ENCODE assay signal across 8 cellular contexts in genomic region chr6:15491255-15491985, GRCh38.
A peak's percentile ranks its signal among the peaks of the same experiment; 100 is the strongest.
DNase-seq lines count a peak whose midpoint lies in the region; ATAC-seq and TF ChIP-seq lines count a peak whose summit lies in the region.

No MANE protein-coding gene starts in this region.

- H3K4me3 Mint-ChIP-seq in T-cell, result peak overlapping the region in 1 of 3 donors; percentile 16

- POLR2A ChIA-PET in T-cell (lab: Charles Lee), result no interaction called here

- CTCF ChIA-PET in T-cell (lab: Charles Lee), result interaction anchor here (0.6 to 1.0 kb wide), 3 partner anchors 1220 to 1606 kb away, joined by 3 to 7 read pairs (median 5); no protein-coding TSS in a partner anchor

- H3K27me3 ChIP-seq in adrenal gland, result no peaks in the 10 kb centered on the region
- no peaks in the 10 kb centered on the region for H3K27me3 ChIP-seq in heart left ventricle

- TF ChIP-seq POLR2A in adrenal gland (IDR thresholded peaks at IDR 0.05) (peak in 1 of 2 donors; percentile 14), heart left ventricle (IDR thresholded peaks at IDR 0.05) (no peak)

- 6 to 10% (median 9%) methylated on average over 9 of the region's 9 CpGs for whole genome bisulfite sequencing in adrenal gland, 4 donors
- 11 to 18% (median 17%) methylated on average over 9 of the region's 9 CpGs for WGBS in heart left ventricle, 4 donors

- ATAC-seq in T-cell (replicated peaks in 1 of 4) (peak; percentile 81 to 87 (median 82)), heart left ventricle (peak; percentile 43 to 69 (median 62)), HG02610 (IDR thresholded peaks at IDR 0.05; ENCODE audit: unreplicated experiment) (no peak), GM21381 (IDR thresholded peaks at IDR 0.05; ENCODE audit: unreplicated experiment) (no peak)

- no peaks in the 10 kb centered on the region for H3K27me3 Mint-ChIP-seq in T-cell

- intact Hi-C loops in adrenal gland (cut with DNase I) (loop anchor here in 1 of 2 donors (10.0 kb wide), 1 partner anchor 1277 kb away; no protein-coding TSS in a partner anchor), heart left ventricle (cut with DNase I) (loop anchor here (2.0 to 10.0 kb wide), 13 partner anchors 39 to 1364 kb away; partner anchors contain the start of gene JARID2 (in 6 of the 10))

- no peak overlapping the region for H3K4me3 ChIP-seq in Jurkat, Clone E6-1 (ENCODE audit: low read length)
- H3K4me3 ChIP-seq in adrenal gland (no peak overlapping the region), heart left ventricle (no peak overlapping the region)

- no peaks in the 10 kb centered on the region for H3K9me3 Mint-ChIP-seq in T-cell

- H3K9me3 ChIP-seq in adrenal gland (replicated peaks in 1 of 3) (no peaks in the 10 kb centered on the region), heart left ventricle (no peaks in the 10 kb centered on the region)

- H3K4me1 ChIP-seq in adrenal gland (replicated peaks in 1 of 2), result peaks cover 0 to 15% of the 10 kb centered on the region in 2 donors
- H3K4me1 ChIP-seq in heart left ventricle, result peaks cover 0 to 47% (median 30%) of the 10 kb centered on the region in 12 donors

- H3K36me3 Mint-ChIP-seq in T-cell, result peaks cover 30% of the 10 kb centered on the region

- peaks cover 34 to 36% (median 35%) of the 10 kb centered on the region in 3 donors for H3K4me1 Mint-ChIP-seq in T-cell

- peak; percentile 76 for DNase-seq in EH (ENCODE audit: low read depth)
- DNase-seq in Jurkat, Clone E6-1 (ENCODE audit: low read depth, low spot score), result peak; percentile 49
- peak; percentile 36 to 75 (median 63) for DNase-seq in T-cell
- DNase-seq in adrenal gland, result peak; percentile 76 to 93 (median 83)
- peak in 4 of 5 donors; percentile 71 to 81 (median 80) for DNase-seq in heart left ventricle
- peak; percentile 74 for DNase-seq in retina

- TF ChIP-seq CTCF in adrenal gland (IDR thresholded peaks at IDR 0.05), result peak; percentile 88 to 95 (median 90)
- TF ChIP-seq CTCF in heart left ventricle (IDR thresholded peaks at IDR 0.05), result peak; percentile 89 to 98 (median 96)

- H3K27ac ChIP-seq in adrenal gland, result peak overlapping the region in 3 of 5 donors; percentile 9 to 50 (median 35)
- H3K27ac ChIP-seq in heart left ventricle, result peak overlapping the region in 7 of 12 donors; percentile 14 to 58 (median 32)

- H3K36me3 ChIP-seq in adrenal gland (replicated peaks in 1 of 2) (peaks cover 0 to 27% of the 10 kb centered on the region in 2 donors), heart left ventricle (peaks cover 0 to 38% (median 25%) of the 10 kb centered on the region in 9 donors)

- H3K27ac Mint-ChIP-seq in T-cell, result peak overlapping the region; percentile 15 to 79

Comparison
In these comparisons a context has a peak if more than half of its experiments do, and no peak if none do; other contexts are left out.
1. ATAC-seq: peak in T-cell (4 of 4) and heart left ventricle (4 of 4); none in HG02610 (single experiment) and GM21381 (single experiment).
2. Peak in every context shown above with its lines, with median percentiles within 50 percentile points of each other: DNase-seq.